Comparison of ENCODE assay signal across 11 cellular contexts in genomic region chr2:96147593-96148201, GRCh38. TPM values are rescaled to one million over a fixed set of nuclear protein-coding genes. Genes with fewer than 3 reads are reported as not detected.
DNase-seq lines count a peak whose midpoint lies in the region; ATAC-seq and TF ChIP-seq lines count a peak whose summit lies in the region.
"Had no signal": no experiment of that assay in that cellular context is flagged by ENCODE, and none has a peak within 500 bp of the region (broad histone marks: within the 10 kb centered on the region; RNA-seq: fewer than 3 reads in every experiment).

No MANE protein-coding gene starts in this region.

- no peak for TF ChIP-seq EP300 in sigmoid colon (IDR thresholded peaks at IDR 0.05)

- H3K27ac ChIP-seq in breast epithelium (peak overlapping the region; percentile 71 to 88), sigmoid colon (no peak overlapping the region)

- no peak for ATAC-seq in GM21447 (IDR thresholded peaks at IDR 0.05; ENCODE audit: unreplicated experiment)

- TF ChIP-seq POLR2A in breast epithelium (IDR thresholded peaks at IDR 0.05) (no peak), sigmoid colon (IDR thresholded peaks at IDR 0.05) (no peak)

- H3K4me3 ChIP-seq in NT2/D1 (ENCODE audit: insufficient read length, low read depth) (no peak overlapping the region), breast epithelium (no peak overlapping the region), sigmoid colon (no peak overlapping the region)

- H3K9me3 ChIP-seq in NT2/D1 (ENCODE audit: insufficient read depth, low read length) = no peaks in the 10 kb centered on the region
- no peaks in the 10 kb centered on the region for H3K9me3 ChIP-seq in breast epithelium
- H3K9me3 ChIP-seq in sigmoid colon = no peaks in the 10 kb centered on the region

- intact Hi-C loops in breast epithelium (cut with DNase I; ENCODE audit: low total_unique reads) = no loop called here
- intact Hi-C loops in sigmoid colon (cut with DNase I) = no loop called here

- no peak for TF ChIP-seq CTCF in breast epithelium (IDR thresholded peaks at IDR 0.05)
- TF ChIP-seq CTCF in sigmoid colon (IDR thresholded peaks at IDR 0.05) = no peak

- H3K4me1 ChIP-seq in NT2/D1 (ENCODE audit: insufficient read depth, insufficient read length) = peaks cover 40% of the 10 kb centered on the region
- H3K4me1 ChIP-seq in breast epithelium = peaks cover 11 to 22% of the 10 kb centered on the region in 2 donors
- peaks cover 0 to 17% (median 15%) of the 10 kb centered on the region in 4 donors for H3K4me1 ChIP-seq in sigmoid colon

- WGBS in sigmoid colon, 2 donors = 77 to 82% methylated on average over 9 of the region's 9 CpGs

- H3K9ac ChIP-seq in NT2/D1 (ENCODE audit: insufficient read length, low read depth) = peak overlapping the region; percentile 42

- DNase-seq in DMS 273 (lab: John Stamatoyannopoulos, UW; ENCODE audit: unreplicated experiment) = peak; percentile 66
- no peak for DNase-seq in DMS 273 treated with DMSO at 0.1 percent for 48 hours (lab: John Stamatoyannopoulos, UW)
- no peak for DNase-seq in NT2/D1 (ENCODE audit: low read depth, low spot score)
- DNase-seq in breast epithelium (ENCODE audit: low spot score in 2 of 2) = peak in 1 of 2 donors; percentile 15
- peak; percentile 34 for DNase-seq in sigmoid colon
- no peak for DNase-seq in DMS114 treated with DMSO at 0.1 percent for 48 hours (lab: John Stamatoyannopoulos, UW; ENCODE audit: unreplicated experiment)
- DNase-seq in Kasumi-1 (lab: John Stamatoyannopoulos, UW) = no peak
- DNase-seq: 8988T, NCI-H526 had no signal

- H3K36me3 ChIP-seq in NT2/D1 (ENCODE audit: insufficient read depth, insufficient read length, low read length) (peaks cover 11% of the 10 kb centered on the region), breast epithelium (no peaks in the 10 kb centered on the region), sigmoid colon (no peaks in the 10 kb centered on the region)

- H3K27me3 ChIP-seq in NT2/D1 (ENCODE audit: insufficient read depth, insufficient read length) = peaks cover 10% of the 10 kb centered on the region
- H3K27me3 ChIP-seq in breast epithelium = no peaks in the 10 kb centered on the region
- peaks cover 0 to 9% (median 0%) of the 10 kb centered on the region in 3 donors for H3K27me3 ChIP-seq in sigmoid colon

RNA-seq across cellular contexts. Expression of gene DUSP2, which starts 2.5 kb away (rescaled TPM):
- total RNA-seq in breast epithelium (10 to 100 TPM in 2 of 3 donors, 1 to 10 TPM in 1; 1.9 to 57.5 (median 12.8) TPM), sigmoid colon (1 to 10 TPM in 3 of 4 donors, not detected in 1; 2.5 to 6.7 (median 3.0) TPM)
- 10 to 100 TPM in 1 of 3 donors, 1 to 10 TPM in 2; 1.2 to 17.4 (median 1.2) TPM for polyA plus RNA-seq in sigmoid colon

RNA-seq across cellular contexts. Expression of gene ASTL, which starts 9.4 kb away (rescaled TPM):
- total RNA-seq in breast epithelium (under 1 TPM in 1 of 3 donors, not detected in 2; 0.32 TPM), sigmoid colon (not detected)
- polyA plus RNA-seq in sigmoid colon = under 1 TPM in 1 of 3 donors, not detected in 2; 0.36 TPM
- total RNA-seq: neural crest cell had no signal

RNA-seq across cellular contexts. Expression of gene ADRA2B, which starts 31.3 kb away (rescaled TPM):
- total RNA-seq in breast epithelium (1 to 10 TPM; 1.3 to 1.6 (median 1.4) TPM), sigmoid colon (1 to 10 TPM in 2 of 4 donors, under 1 TPM in 2; 0.49 to 1.4 (median 0.83) TPM)
- under 1 TPM in 2 of 3 donors, not detected in 1; under 0.01 to 0.54 TPM for polyA plus RNA-seq in sigmoid colon

Comparison
In these comparisons a context has a peak if more than half of its experiments do, and no peak if none do; other contexts are left out.
1. DNase-seq: peak in DMS 273 (single experiment) and sigmoid colon (single experiment); none in DMS 273 treated with DMSO at 0.1 percent for 48 hours (single experiment), NT2/D1 (single experiment), DMS114 treated with DMSO at 0.1 percent for 48 hours (single experiment) and Kasumi-1 (0 of 2).
2. H3K27ac ChIP-seq: peak in breast epithelium (2 of 2); none in sigmoid colon (0 of 4).